In the genomic region with DNA sequence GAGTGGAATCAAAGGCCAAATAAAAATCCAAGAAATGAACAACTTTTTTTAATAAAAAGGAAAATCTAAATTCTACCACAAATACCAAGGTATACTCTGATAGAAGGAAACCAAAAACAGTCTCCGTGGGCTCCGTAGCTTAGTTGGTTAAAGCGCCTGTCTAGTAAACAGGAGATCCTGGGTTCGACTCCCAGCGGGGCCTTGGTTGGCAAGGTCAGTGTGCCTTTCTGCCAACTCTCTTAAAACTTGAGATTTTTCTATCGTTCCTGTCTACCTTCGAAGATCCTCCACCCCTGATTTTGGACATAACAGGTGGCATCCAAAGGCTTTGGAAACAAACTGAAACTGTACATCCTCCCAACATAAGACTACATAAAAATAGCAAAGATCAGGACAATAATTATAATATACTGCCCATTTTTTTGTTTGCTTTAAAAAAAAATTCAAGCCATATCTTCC, we compare ENCODE assay signal across 12 cellular contexts.
DNase-seq lines count a peak whose midpoint lies in the region; ATAC-seq, FAIRE-seq and TF ChIP-seq lines count a peak whose summit lies in the region.
"Had no signal": no experiment of that assay in that cellular context is flagged by ENCODE, and none has a peak within 500 bp of the region (broad histone marks: within the 10 kb centered on the region; RNA-seq: fewer than 3 reads in every experiment).

No MANE protein-coding gene starts in this region.

- no peak overlapping the region for H3K27ac ChIP-seq in thyroid gland
- H3K27ac ChIP-seq: neutrophil, testis had no signal

- no peak overlapping the region for H3K4me3 ChIP-seq in thyroid gland (replicated peaks in 1 of 3)
- H3K4me3 ChIP-seq: testis had no signal

- WGBS in thyroid gland, 2 donors: 21 to 34% methylated on average over 7 of the region's 7 CpGs

- intact Hi-C loops in thyroid gland (cut with DNase I): no loop called here

- H3K4me1 ChIP-seq in thyroid gland: peaks cover 0 to 3% of the 10 kb centered on the region in 2 donors
- H3K4me1 ChIP-seq: testis had no signal

- ATAC-seq in GM21786 (IDR thresholded peaks at IDR 0.05; ENCODE audit: unreplicated experiment) (no peak), GM19324 (IDR thresholded peaks at IDR 0.05; ENCODE audit: low FRiP score, unreplicated experiment) (no peak)

- peak; percentile 82 for FAIRE-seq in H54 (lab: Jason Lieb, UNC)

- no peaks in the 10 kb centered on the region for H3K9me3 ChIP-seq in thyroid gland
- H3K9me3 ChIP-seq: neutrophil, testis had no signal

- no peak for TF ChIP-seq CTCF in thyroid gland (IDR thresholded peaks at IDR 0.05)

- H3K36me3 ChIP-seq in thyroid gland: no peaks in the 10 kb centered on the region
- H3K36me3 ChIP-seq: neutrophil had no signal

- DNase-seq in Caki2 (ENCODE audit: low read depth) (peak; percentile 26), H54 (ENCODE audit: insufficient read length, low spot score) (no peak), NCI-H446 treated with DMSO at 0.1 percent for 48 hours (lab: John Stamatoyannopoulos, UW) (peak; percentile 30), cerebellar cortex (ENCODE audit: low spot score) (peak; percentile 49), thyroid gland (no peak), cerebellar nuclear complex (lab: John Stamatoyannopoulos, UW) (no peak)
- DNase-seq: NCI-H146, T1000, testis had no signal

- H3K27me3 ChIP-seq in thyroid gland: no peaks in the 10 kb centered on the region
- H3K27me3 ChIP-seq: testis had no signal

- in situ Hi-C loops in Caki2 (cut with HindIII; ENCODE audit: low pct_unique_long_range_greater_than_20kb, low sequenced_read_pairs): no loop called here

- TF ChIP-seq POLR2A in H54 (IDR thresholded peaks at IDR 0.05; ENCODE audit: low read depth, low read length): no peak
- no peak for TF ChIP-seq POLR2A in thyroid gland (IDR thresholded peaks at IDR 0.05)

Comparison
In these comparisons a context has a peak if more than half of its experiments do, and no peak if none do; other contexts are left out.
1. DNase-seq: peak in Caki2 (single experiment), NCI-H446 treated with DMSO at 0.1 percent for 48 hours (single experiment) and cerebellar cortex (single experiment); none in H54 (single experiment), thyroid gland (0 of 2) and cerebellar nuclear complex (0 of 2).